Comparison of ENCODE assay signal across 9 cellular contexts in the genomic region with DNA sequence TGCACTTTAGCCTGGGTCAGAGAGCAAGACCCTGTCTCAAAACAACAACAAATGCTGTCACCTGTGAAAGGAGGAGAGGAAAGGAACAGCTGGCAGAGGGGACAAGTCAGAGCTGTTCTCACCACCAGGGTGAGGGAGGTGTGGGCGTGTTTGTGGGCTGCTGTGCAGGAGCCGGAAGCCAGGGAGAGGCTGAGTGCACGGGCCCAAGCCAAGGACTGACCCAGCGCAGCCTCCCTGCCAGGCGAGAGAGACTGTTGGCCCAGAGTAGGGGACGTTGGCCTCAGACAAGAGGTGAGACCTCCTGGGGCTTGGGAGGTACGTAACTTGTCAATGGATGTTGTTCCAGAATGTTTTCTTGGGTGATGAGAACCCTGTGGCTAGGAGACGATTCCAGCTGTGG. TPM values are rescaled to one million over a fixed set of nuclear protein-coding genes. Genes with fewer than 3 reads are reported as not detected.
DNase-seq lines count a peak whose midpoint lies in the region; FAIRE-seq and TF ChIP-seq lines count a peak whose summit lies in the region.
"Had no signal": no experiment of that assay in that cellular context is flagged by ENCODE, and none has a peak within 500 bp of the region (broad histone marks: within the 10 kb centered on the region; RNA-seq: fewer than 3 reads in every experiment).

No MANE protein-coding gene starts in this region.

- no peaks in the 10 kb centered on the region for H3K36me3 Mint-ChIP-seq in CD14-positive monocyte

- FAIRE-seq in GM12892 (lab: Jason Lieb, UNC): peak; percentile 30

- H3K27me3 ChIP-seq in Peyer's patch: no peaks in the 10 kb centered on the region
- peaks cover 0 to 6% (median 0%) of the 10 kb centered on the region in 4 donors for H3K27me3 ChIP-seq in esophagus squamous epithelium

- peaks cover 0 to 12% (median 0%) of the 10 kb centered on the region in 4 donors for H3K4me1 ChIP-seq in Peyer's patch
- peaks cover 17 to 99% (median 38%) of the 10 kb centered on the region in 3 donors for H3K4me1 ChIP-seq in esophagus squamous epithelium
- H3K4me1 ChIP-seq: HAP-1 had no signal

- TF ChIP-seq POLR2A in GM12892 (IDR thresholded peaks at IDR 0.05; ENCODE audit: low read depth, low read length) (no peak), Peyer's patch (IDR thresholded peaks at IDR 0.05) (no peak), esophagus squamous epithelium (IDR thresholded peaks at IDR 0.05) (no peak)

- peak; percentile 61 for DNase-seq in GM12892 (ENCODE audit: insufficient read length)
- no peak for DNase-seq in Peyer's patch
- DNase-seq in esophagus squamous epithelium (lab: John Stamatoyannopoulos, UW): no peak
- DNase-seq in NOMO-1 (lab: John Stamatoyannopoulos, UW; ENCODE audit: unreplicated experiment in 2 of 2): no peak
- no peak for DNase-seq in CD14-positive monocyte (ENCODE audit: low spot score)
- no peak for DNase-seq in stimulated activated CD4-positive, alpha-beta T cell treated with anti-CD3 and anti-CD28 coated beads, Interleukin-2, amount 100 ng/mL, for 48 hours
- DNase-seq in NCI-H187 (lab: John Stamatoyannopoulos, UW): no peak

- H3K27ac Mint-ChIP-seq in CD14-positive monocyte: no peak overlapping the region

- H3K27ac ChIP-seq in Peyer's patch (peak overlapping the region in 3 of 4 donors; percentile 32 to 49 (median 42)), esophagus squamous epithelium (peak overlapping the region; percentile 46 to 81 (median 58)), skin epidermis (peak overlapping the region in 11 of 21 experiments; percentile 23 to 70 (median 38))

- no peaks in the 10 kb centered on the region for H3K9me3 Mint-ChIP-seq in CD14-positive monocyte

- 40 to 41% methylated on average over 5 to 8 of the region's 8 CpGs for WGBS in esophagus squamous epithelium, 2 donors

- TF ChIP-seq CTCF in Peyer's patch (IDR thresholded peaks at IDR 0.05): peak in 1 of 6 experiments; percentile 17
- TF ChIP-seq CTCF in esophagus squamous epithelium (IDR thresholded peaks at IDR 0.05): no peak
- TF ChIP-seq CTCF in CD14-positive monocyte (IDR thresholded peaks at IDR 0.05): no peak

- H3K9me3 ChIP-seq in Peyer's patch (no peaks in the 10 kb centered on the region), esophagus squamous epithelium (no peaks in the 10 kb centered on the region)
- H3K9me3 ChIP-seq: HAP-1 had no signal

- intact Hi-C loops in esophagus squamous epithelium (cut with DNase I): no loop called here
- intact Hi-C loops in CD14-positive monocyte (cut with micrococcal nuclease): no loop called here

- peaks cover 10 to 27% (median 12%) of the 10 kb centered on the region in 3 donors for H3K27me3 Mint-ChIP-seq in CD14-positive monocyte (ENCODE audit: low read depth in 3 of 3)

- H3K4me3 Mint-ChIP-seq in CD14-positive monocyte: peak overlapping the region in 1 of 2 donors; percentile 51

- peaks cover 35% of the 10 kb centered on the region for H3K4me1 Mint-ChIP-seq in CD14-positive monocyte

- no peak overlapping the region for H3K4me3 ChIP-seq in Peyer's patch
- no peak overlapping the region for H3K4me3 ChIP-seq in esophagus squamous epithelium
- H3K4me3 ChIP-seq in skin epidermis: no peak overlapping the region
- H3K4me3 ChIP-seq: HAP-1 had no signal

- H3K36me3 ChIP-seq in Peyer's patch (no peaks in the 10 kb centered on the region), esophagus squamous epithelium (no peaks in the 10 kb centered on the region)
- H3K36me3 ChIP-seq: HAP-1 had no signal

RNA-seq across cellular contexts. Expression of gene SPNS2, which starts 10.7 kb away (rescaled TPM):
- polyA plus RNA-seq in GM12892 (2012; ENCODE audit: missing spikeins): 0.28 TPM
- total RNA-seq in Peyer's patch (10 to 100 TPM; 12.4 to 81.0 (median 31.9) TPM), esophagus squamous epithelium (10 to 100 TPM; 36.8 to 66.6 (median 47.6) TPM)
- polyA plus RNA-seq in CD14-positive monocyte: under 1 TPM in 1 of 2 donors, not detected in 1; 0.33 TPM

RNA-seq across cellular contexts. Expression of gene MYBBP1A, which starts 45.8 kb away (rescaled TPM):
- 29.3 TPM for polyA plus RNA-seq in GM12892 (2012; ENCODE audit: missing spikeins)
- total RNA-seq in Peyer's patch: 100 to 1,000 TPM in 2 of 4 donors, 10 to 100 TPM in 2; 27.1 to 244 (median 91.2) TPM
- 10 to 100 TPM; 32.4 to 70.0 (median 54.4) TPM for total RNA-seq in esophagus squamous epithelium
- 1 to 10 TPM; 4.2 to 5.3 TPM for polyA plus RNA-seq in CD14-positive monocyte

RNA-seq across cellular contexts. Expression of gene GGT6, which starts 51.0 kb away (rescaled TPM):
- not detected for polyA plus RNA-seq in GM12892 (2012; ENCODE audit: missing spikeins)
- total RNA-seq in Peyer's patch (100 to 1,000 TPM in 2 of 4 donors, 10 to 100 TPM in 2; 26.4 to 199 (median 119) TPM), esophagus squamous epithelium (100 to 1,000 TPM in 1 of 4 donors, 10 to 100 TPM in 3; 46.0 to 141 (median 68.5) TPM)
- polyA plus RNA-seq in CD14-positive monocyte: not detected
